10 cellular contexts compared by ENCODE assay signal in the genomic region with DNA sequence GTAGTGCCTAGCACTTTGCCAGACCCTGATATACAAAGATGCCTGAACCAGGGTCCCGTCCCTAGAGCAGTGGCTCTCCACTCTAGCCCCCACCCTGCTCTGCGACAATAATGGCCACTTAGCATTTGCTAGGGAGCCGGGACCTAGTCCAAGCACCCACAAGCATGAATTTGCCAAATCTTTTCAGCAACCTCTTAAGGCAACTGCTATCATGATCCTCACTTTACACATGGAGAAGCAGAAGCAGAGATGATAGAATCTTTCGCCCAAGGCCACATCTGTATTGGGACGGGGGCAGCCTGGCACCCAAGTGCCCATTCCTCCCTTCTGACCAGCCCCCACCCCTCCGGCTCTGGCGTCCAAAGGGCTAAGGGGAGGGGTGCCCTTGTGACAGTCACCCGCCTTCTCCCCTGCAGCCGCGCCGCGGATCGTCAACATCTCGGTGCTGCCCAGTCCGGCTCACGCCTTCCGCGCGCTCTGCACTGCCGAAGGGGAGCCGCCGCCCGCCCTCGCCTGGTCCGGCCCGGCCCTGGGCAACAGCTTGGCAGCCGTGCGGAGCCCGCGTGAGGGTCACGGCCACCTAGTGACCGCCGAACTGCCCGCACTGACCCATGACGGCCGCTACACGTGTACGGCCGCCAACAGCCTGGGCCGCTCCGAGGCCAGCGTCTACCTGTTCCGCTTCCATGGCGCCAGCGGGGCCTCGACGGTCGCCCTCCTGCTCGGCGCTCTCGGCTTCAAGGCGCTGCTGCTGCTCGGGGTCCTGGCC. TPM values are rescaled to one million over a fixed set of nuclear protein-coding genes. Genes with fewer than 3 reads are reported as not detected.
DNase-seq lines count a peak whose midpoint lies in the region; ATAC-seq and TF ChIP-seq lines count a peak whose summit lies in the region.
"Had no signal": no experiment of that assay in that cellular context is flagged by ENCODE, and none has a peak within 500 bp of the region (broad histone marks: within the 10 kb centered on the region; RNA-seq: fewer than 3 reads in every experiment).

No MANE protein-coding gene starts in this region.

- H3K27me3 Mint-ChIP-seq in stimulated activated naive CD8-positive, alpha-beta T cell treated with anti-CD3 and anti-CD28 coated beads, Interleukin-15, Interleukin-2, amounts not matched to agents 100 ng/mL and 50 ng/mL, for 24 hours: peaks cover 56% of the 10 kb centered on the region

- peaks cover 47 to 53% of the 10 kb centered on the region in 2 donors for H3K4me1 ChIP-seq in duodenal mucosa (ENCODE audit: control insufficient read depth in 1 of 2, insufficient read depth in 2 of 2, low read length in 2 of 2)
- H3K4me1 ChIP-seq in muscle layer of duodenum (ENCODE audit: control insufficient read depth in 1 of 2, insufficient read depth in 2 of 2, low read length in 2 of 2): peaks cover 7 to 24% of the 10 kb centered on the region in 2 donors
- H3K4me1 ChIP-seq in aorta (ENCODE audit: control insufficient read depth in 1 of 2, insufficient read depth in 2 of 2, low read length in 2 of 2): no peaks in the 10 kb centered on the region

- ATAC-seq in stimulated activated naive CD8-positive, alpha-beta T cell treated with anti-CD3 and anti-CD28 coated beads, Interleukin-15, Interleukin-2, amounts not matched to agents 100 U/mL and 50 U/mL, for 24 hours: no peak
- peak; percentile 60 for ATAC-seq in aorta (ENCODE audit: low FRiP score)

- DNase-seq in stimulated activated naive CD8-positive, alpha-beta T cell treated with anti-CD3 and anti-CD28 coated beads, Interleukin-15, Interleukin-2, amounts not matched to agents 100 U/mL and 50 U/mL, for 24 hours: no peak
- peak; percentile 69 to 83 for DNase-seq in aorta
- DNase-seq in NCI-H2081 treated with DMSO at 0.1 percent for 48 hours (lab: John Stamatoyannopoulos, UW): no peak
- DNase-seq in NCI-H524 treated with DMSO at 0.1 percent for 48 hours (lab: John Stamatoyannopoulos, UW): no peak
- no peak for DNase-seq in GM10266 (ENCODE audit: extremely low spot score)

- H3K4me3 ChIP-seq in duodenal mucosa (ENCODE audit: low read depth in 1 of 2, low read length in 2 of 2) (peak overlapping the region; percentile 31 to 50), muscle layer of duodenum (ENCODE audit: low read depth in 1 of 2, low read length in 2 of 2) (peak overlapping the region; percentile 33 to 58), aorta (ENCODE audit: low read length in 2 of 2) (no peak overlapping the region)

- H3K27ac Mint-ChIP-seq in stimulated activated naive CD8-positive, alpha-beta T cell treated with anti-CD3 and anti-CD28 coated beads, Interleukin-15, Interleukin-2, amounts not matched to agents 100 ng/mL and 50 ng/mL, for 24 hours: no peak overlapping the region

- no peak for TF ChIP-seq CTCF in GM10266 (IDR thresholded peaks at IDR 0.05; ENCODE audit: control insufficient read depth, insufficient read depth, low read depth, missing control alignments)

- intact Hi-C loops in aorta (cut with DNase I): loop anchor here (2.0 kb wide), 2 partner anchors 116 to 148 kb away; no protein-coding TSS in a partner anchor

- peak overlapping the region; percentile 31 for H3K4me3 Mint-ChIP-seq in stimulated activated naive CD8-positive, alpha-beta T cell treated with anti-CD3 and anti-CD28 coated beads, Interleukin-15, Interleukin-2, amounts not matched to agents 100 ng/mL and 50 ng/mL, for 24 hours
- H3K4me3 Mint-ChIP-seq: neural crest cell had no signal

- peaks cover 13% of the 10 kb centered on the region for H3K4me1 Mint-ChIP-seq in stimulated activated naive CD8-positive, alpha-beta T cell treated with anti-CD3 and anti-CD28 coated beads, Interleukin-15, Interleukin-2, amounts not matched to agents 100 ng/mL and 50 ng/mL, for 24 hours (ENCODE audit: low read depth)

- H3K36me3 ChIP-seq in duodenal mucosa (ENCODE audit: control insufficient read depth in 1 of 2, insufficient read depth in 2 of 2, low read length in 2 of 2) (no peaks in the 10 kb centered on the region), muscle layer of duodenum (ENCODE audit: control insufficient read depth in 1 of 2, insufficient read depth in 2 of 2, low read length in 2 of 2) (no peaks in the 10 kb centered on the region), aorta (ENCODE audit: control insufficient read depth in 1 of 2, insufficient read depth in 2 of 2, low read length in 1 of 2) (no peaks in the 10 kb centered on the region)

- H3K27ac ChIP-seq in duodenal mucosa (ENCODE audit: low read depth, low read length): no peak overlapping the region
- H3K27ac ChIP-seq in muscle layer of duodenum (ENCODE audit: low read length): no peak overlapping the region
- no peak overlapping the region for H3K27ac ChIP-seq in aorta (ENCODE audit: low read depth in 1 of 2, low read length in 2 of 2)

- peak overlapping the region; percentile 2 to 44 for H3K9ac ChIP-seq in duodenal mucosa (ENCODE audit: low read depth in 1 of 2, low read length in 2 of 2)

- H3K9me3 ChIP-seq in duodenal mucosa (ENCODE audit: control insufficient read depth in 1 of 2, low read length in 2 of 2): no peaks in the 10 kb centered on the region
- no peaks in the 10 kb centered on the region for H3K9me3 ChIP-seq in muscle layer of duodenum (ENCODE audit: control insufficient read depth in 1 of 2, low read length in 2 of 2)
- no peaks in the 10 kb centered on the region for H3K9me3 ChIP-seq in aorta (ENCODE audit: control insufficient read depth, low read length)

- 8 to 9% methylated on average over 52 to 53 of the region's 53 CpGs for WGBS in aorta, 2 donors

- no peaks in the 10 kb centered on the region for H3K9me3 Mint-ChIP-seq in stimulated activated naive CD8-positive, alpha-beta T cell treated with anti-CD3 and anti-CD28 coated beads, Interleukin-15, Interleukin-2, amounts not matched to agents 100 ng/mL and 50 ng/mL, for 24 hours
- H3K9me3 Mint-ChIP-seq: neural crest cell had no signal

- H3K36me3 Mint-ChIP-seq in stimulated activated naive CD8-positive, alpha-beta T cell treated with anti-CD3 and anti-CD28 coated beads, Interleukin-15, Interleukin-2, amounts not matched to agents 100 ng/mL and 50 ng/mL, for 24 hours (ENCODE audit: low read depth): no peaks in the 10 kb centered on the region

- H3K27me3 ChIP-seq in duodenal mucosa (ENCODE audit: control insufficient read depth in 1 of 2, insufficient read depth in 2 of 2, low read length in 2 of 2): peaks cover 0 to 6% of the 10 kb centered on the region in 2 donors
- H3K27me3 ChIP-seq in muscle layer of duodenum (ENCODE audit: low read depth, low read length): peaks cover 20% of the 10 kb centered on the region
- H3K27me3 ChIP-seq in aorta (ENCODE audit: control insufficient read depth in 1 of 2, insufficient read depth in 2 of 2, low read length in 1 of 2): no peaks in the 10 kb centered on the region

RNA-seq across cellular contexts. Expression of gene SIGLEC15, which starts 13.0 kb away (rescaled TPM):
- total RNA-seq in aorta: 1 to 10 TPM in 1 of 2 donors, under 1 TPM in 1; 0.91 to 1.2 TPM
- under 1 TPM in 1 of 2 donors, not detected in 1; 0.33 TPM for polyA plus RNA-seq in aorta
- total RNA-seq: neural crest cell; T-helper 1 cell treated with Interleukin-12 subunit alpha and Interleukin-12 subunit beta and Interleukin-4 antibody, amounts not matched to agents 30 ng/mL and 1 ng/mL, for 36 hours had no signal

Comparison
In these comparisons a context has a peak if more than half of its experiments do, and no peak if none do; other contexts are left out.
1. DNase-seq: peak in aorta (2 of 2); none in stimulated activated naive CD8-positive, alpha-beta T cell treated with anti-CD3 and anti-CD28 coated beads, Interleukin-15, Interleukin-2, amounts not matched to agents 100 U/mL and 50 U/mL, for 24 hours (single experiment), NCI-H2081 treated with DMSO at 0.1 percent for 48 hours (single experiment), NCI-H524 treated with DMSO at 0.1 percent for 48 hours (single experiment) and GM10266 (single experiment).
2. H3K4me3 ChIP-seq: peak in duodenal mucosa (2 of 2) and muscle layer of duodenum (2 of 2); none in aorta (0 of 2).